8 cellular contexts compared by ENCODE assay signal in genomic region chr7:141550694-141551079, GRCh38. TPM values are rescaled to one million over a fixed set of nuclear protein-coding genes. Genes with fewer than 3 reads are reported as not detected.
A peak's percentile ranks its signal among the peaks of the same experiment; 100 is the strongest.
DNase-seq lines count a peak whose midpoint lies in the region; TF ChIP-seq lines count a peak whose summit lies in the region.

No MANE protein-coding gene starts in this region.

- peak overlapping the region; percentile 86 for H3K4me3 ChIP-seq in HUES64 (ENCODE audit: low read length)
- H3K4me3 ChIP-seq in adrenal gland: peak overlapping the region; percentile 5 to 96 (median 74)
- H3K4me3 ChIP-seq in iPS-11a (ENCODE audit: low read depth, low read length): peak overlapping the region; percentile 84
- peak overlapping the region; percentile 94 for H3K4me3 ChIP-seq in smooth muscle cell

- H3K27me3 ChIP-seq in HUES64 (ENCODE audit: insufficient read depth, low read length) (no peaks in the 10 kb centered on the region), adrenal gland (no peaks in the 10 kb centered on the region), smooth muscle cell (ENCODE audit: low read depth) (no peaks in the 10 kb centered on the region)

- H3K79me2 ChIP-seq in smooth muscle cell (ENCODE audit: low read depth): peaks cover 12% of the 10 kb centered on the region

- peak overlapping the region; percentile 87 for H3K4me2 ChIP-seq in smooth muscle cell

- DNase-seq in NCI-H748 (lab: John Stamatoyannopoulos, UW; ENCODE audit: unreplicated experiment) (peak; percentile 55), NCI-H748 treated with DMSO at 0.1 percent for 48 hours (lab: John Stamatoyannopoulos, UW) (no peak), adrenal gland (peak in 3 of 7 donors; percentile 2 to 53 (median 26)), smooth muscle cell (lab: John Stamatoyannopoulos, UW; ENCODE audit: unreplicated experiment) (no peak), H4 (ENCODE audit: low spot score) (no peak), dedifferentiated amniotic fluid mesenchymal stem cell (ENCODE audit: extremely low spot score) (no peak)

- no peak for TF ChIP-seq CTCF in adrenal gland (IDR thresholded peaks at IDR 0.05)
- no peak for TF ChIP-seq CTCF in smooth muscle cell (IDR thresholded peaks at IDR 0.05; ENCODE audit: borderline replicate concordance, insufficient read depth, poor library complexity, severe bottlenecking)

- H3K36me3 ChIP-seq in HUES64 (ENCODE audit: insufficient read depth, low read length) (peaks cover 5% of the 10 kb centered on the region), adrenal gland (replicated peaks in 1 of 2) (no peaks in the 10 kb centered on the region), smooth muscle cell (ENCODE audit: low read depth) (no peaks in the 10 kb centered on the region)

- no peaks in the 10 kb centered on the region for H3F3A ChIP-seq in smooth muscle cell (ENCODE audit: low read depth)

- 40% methylated on average over 13 of the region's 13 CpGs for WGBS in HUES64
- 36 to 43% (median 38%) methylated on average over 13 of the region's 13 CpGs for WGBS in adrenal gland, 4 donors
- WGBS in smooth muscle cell (ENCODE audit: low lambda C conversion rate): 30% methylated on average over 13 of the region's 13 CpGs

- no peaks in the 10 kb centered on the region for H4K20me1 ChIP-seq in smooth muscle cell (ENCODE audit: low read depth)

- no peak for TF ChIP-seq POLR2A in adrenal gland (IDR thresholded peaks at IDR 0.05)

- H2AFZ ChIP-seq in smooth muscle cell (ENCODE audit: low read depth): peak overlapping the region; percentile 100

- H3K9ac ChIP-seq in HUES64 (ENCODE audit: low read depth, low read length) (peak overlapping the region; percentile 71), smooth muscle cell (ENCODE audit: low read depth) (peak overlapping the region; percentile 76)

- H3K27ac ChIP-seq in HUES64 (ENCODE audit: low read depth, low read length) (peak overlapping the region; percentile 23; the same call in 1 of the 2 replicates), adrenal gland (peak overlapping the region in 2 of 5 donors; percentile 15 to 34), smooth muscle cell (ENCODE audit: low read depth) (no peak overlapping the region)

- H3K9me3 ChIP-seq in HUES64 (ENCODE audit: insufficient read depth, low read depth, low read length) (no peaks in the 10 kb centered on the region), adrenal gland (replicated peaks in 1 of 3) (no peaks in the 10 kb centered on the region), smooth muscle cell (replicated peaks; ENCODE audit: low read depth) (no peaks in the 10 kb centered on the region)

- intact Hi-C loops in adrenal gland (cut with DNase I): no loop called here

- H3K4me1 ChIP-seq in HUES64 (ENCODE audit: insufficient read depth, low read length) (peaks cover 11% of the 10 kb centered on the region), adrenal gland (replicated peaks in 1 of 2) (peaks cover 5 to 11% of the 10 kb centered on the region in 2 donors), smooth muscle cell (ENCODE audit: low read depth) (peaks cover 12% of the 10 kb centered on the region)

RNA-seq across cellular contexts. Expression of gene AGK, which starts 0.5 kb away (rescaled TPM):
- 20.3 TPM for polyA plus RNA-seq in HUES64 (2013, experiment 1 of 2)
- polyA plus RNA-seq in HUES64 (2013, experiment 2 of 2): 26.6 TPM
- total RNA-seq in adrenal gland (10 to 100 TPM; 23.9 to 89.9 (median 28.3) TPM), smooth muscle cell (32.4 and 38.5 TPM in 2 replicates)
- polyA plus RNA-seq in adrenal gland (10 to 100 TPM; 11.1 to 39.6 (median 17.4) TPM), smooth muscle cell (19.7 and 22.3 TPM in 2 replicates)
- total RNA-seq in H4 (2014; rRNA removed; shearing (Covaris generic)): 36.6 and 43.2 TPM in 2 replicates
